ENCODE assay signal across 30 cellular contexts in the genomic region with DNA sequence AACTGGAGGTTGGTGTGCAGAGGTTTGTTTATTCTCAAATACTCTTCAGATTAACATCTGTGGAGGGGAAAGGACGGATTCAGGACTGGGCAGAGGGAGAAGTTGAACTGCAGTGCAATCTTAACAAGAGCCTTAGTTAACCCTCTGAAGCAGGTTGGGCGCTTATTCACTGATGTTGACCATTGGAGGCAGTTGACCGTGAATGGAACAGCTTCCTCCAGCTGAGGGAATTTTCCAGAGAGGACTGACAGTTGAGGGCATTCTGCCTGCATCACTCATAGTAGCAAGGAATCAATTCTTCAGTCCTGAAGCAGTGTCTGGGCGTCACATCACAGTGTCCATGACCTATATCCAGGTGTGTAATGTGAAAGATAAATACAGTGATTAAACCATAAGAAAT.
"Had no signal": no experiment of that assay in that cellular context is flagged by ENCODE, and none has a peak within 500 bp of the region (broad histone marks: within the 10 kb centered on the region; RNA-seq: fewer than 3 reads in every experiment).

No MANE protein-coding gene starts in this region.

- H3K4me1 ChIP-seq: ascending aorta, breast epithelium, colonic mucosa had no signal

- H3K4me3 ChIP-seq: ascending aorta, breast epithelium, cardiac muscle cell, colonic mucosa, dorsolateral prefrontal cortex, esophagus squamous epithelium, gastroesophageal sphincter had no signal

- H3K27me3 ChIP-seq: ascending aorta, breast epithelium, cardiac muscle cell, colonic mucosa, dorsolateral prefrontal cortex, esophagus squamous epithelium, gastroesophageal sphincter had no signal

- H3K27ac ChIP-seq: ascending aorta, breast epithelium, cardiac muscle cell, colonic mucosa, dorsolateral prefrontal cortex, esophagus squamous epithelium, gastroesophageal sphincter had no signal

- H3K36me3 ChIP-seq: ascending aorta, breast epithelium, cardiac muscle cell, colonic mucosa, esophagus squamous epithelium, gastroesophageal sphincter had no signal

- ATAC-seq: activated CD4-positive, alpha-beta T cell treated with anti-CD3 and anti-CD28 coated beads for 36 hours; activated CD8-positive, alpha-beta memory T cell treated with anti-CD3 and anti-CD28 coated beads, Interleukin-2, amount 10 ng/mL, durations not matched to agents 7 days and 5 days; activated CD8-positive, alpha-beta T cell treated with anti-CD3 and anti-CD28 coated beads, Interleukin-2, amount 10 ng/mL, durations not matched to agents 7 days and 5 days; activated naive CD4-positive, alpha-beta T cell treated with anti-CD3 and anti-CD28 coated beads, Interleukin-2, amount 50 U/mL, for 72 hours; activated T-cell treated with anti-CD3 and anti-CD28 coated beads, Interleukin-2, amount 50 U/mL, for 72 hours; gastroesophageal sphincter had no signal

- H3K9me3 ChIP-seq: ascending aorta, colonic mucosa had no signal

- DNase-seq: activated CD4-positive, alpha-beta memory T cell treated with anti-CD3 and anti-CD28 coated beads for 36 hours; activated CD4-positive, alpha-beta T cell treated with anti-CD3 and anti-CD28 coated beads for 36 hours; activated CD4-positive, alpha-beta T cell treated with anti-CD3 and anti-CD28 coated beads, Interleukin-2, amount 10 ng/mL, durations not matched to agents 24 days and 14 days; activated CD4-positive, CD25-positive, alpha-beta regulatory T cell; activated CD4-positive, CD25-positive, alpha-beta regulatory T cell treated with anti-CD3 and anti-CD28 coated beads, Interleukin-2, amount 50 U/mL, for 72 hours; activated CD8-positive, alpha-beta memory T cell treated with anti-CD3 and anti-CD28 coated beads, Interleukin-2, amount 10 ng/mL, durations not matched to agents 7 days and 5 days; activated CD8-positive, alpha-beta memory T cell treated with anti-CD3 and anti-CD28 coated beads, Interleukin-2, amount 50 U/mL, for 48 hours; activated CD8-positive, alpha-beta T cell treated with anti-CD3 and anti-CD28 coated beads, Interleukin-2, amount 10 ng/mL, durations not matched to agents 7 days and 5 days; activated gamma-delta T cell; activated naive CD4-positive, alpha-beta T cell; activated naive CD4-positive, alpha-beta T cell treated with anti-CD3 and anti-CD28 coated beads, Interleukin-2, amount 10 ng/mL, durations not matched to agents 7 days and 5 days; activated naive CD8-positive, alpha-beta T cell treated with anti-CD3 and anti-CD28 coated beads, Interleukin-2, amount 10 ng/mL, durations not matched to agents 7 days and 5 days; activated T-cell treated with anti-CD3 and anti-CD28 coated beads for 4 hours; activated T-cell treated with anti-CD3 and anti-CD28 coated beads, Interleukin-2, amount 50 U/mL, for 24 hours; activated T-cell treated with anti-CD3 and anti-CD28 coated beads, Interleukin-2, amount 50 U/mL, for 72 hours; central memory CD4-positive, alpha-beta T cell; cerebellar nuclear complex; colonic mucosa; dorsolateral prefrontal cortex; effector memory CD4-positive, alpha-beta T cell; endodermal cell; esophagus squamous epithelium; foreskin melanocyte; head of caudate nucleus; T-helper 2 cell had no signal
